2 cellular contexts compared by ENCODE assay signal in the genomic region with DNA sequence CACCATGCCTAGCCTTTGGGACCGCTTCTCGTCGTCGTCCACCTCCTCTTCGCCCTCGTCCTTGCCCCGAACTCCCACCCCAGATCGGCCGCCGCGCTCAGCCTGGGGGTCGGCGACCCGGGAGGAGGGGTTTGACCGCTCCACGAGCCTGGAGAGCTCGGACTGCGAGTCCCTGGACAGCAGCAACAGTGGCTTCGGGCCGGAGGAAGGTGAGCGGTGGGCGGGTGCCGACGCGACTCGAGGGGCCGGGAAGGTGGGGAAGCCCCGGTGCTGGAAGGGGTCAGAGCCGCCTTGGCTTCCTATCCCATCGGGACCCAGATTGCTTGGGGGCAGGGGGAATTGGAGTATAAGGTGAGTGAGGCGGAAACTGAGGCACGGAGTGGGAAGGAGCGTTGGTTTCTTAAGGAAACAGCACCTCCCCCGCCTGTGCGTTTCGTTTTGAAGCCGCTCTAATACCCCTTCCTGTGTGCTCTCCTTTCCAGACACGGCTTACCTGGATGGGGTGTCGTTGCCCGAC.
A peak's percentile ranks its signal among the peaks of the same experiment; 100 is the strongest.
TF ChIP-seq lines count a peak whose summit lies in the region.

No MANE protein-coding gene starts in this region.

TF ChIP-seq in GM12878, 131 proteins besides CTCF, POLR2A, EP300 and RAD21:
- TF ChIP-seq YBX1 (IDR thresholded peaks at IDR 0.05) (no peak), CREB1 (IDR thresholded peaks at IDR 0.05; ENCODE audit: low read depth) (0 out of 2 replicates have a peak, but pooled peaks have one; percentile 2), ZNF384 (IDR thresholded peaks at IDR 0.05; ENCODE audit: borderline replicate concordance, low read depth, low read length) (no peak), POLR2AphosphoS5 (IDR thresholded peaks at IDR 0.05; ENCODE audit: low read length) (no peak), CBX3 (IDR thresholded peaks at IDR 0.05; ENCODE audit: borderline replicate concordance, low read depth) (no peak), JUND (IDR thresholded peaks at IDR 0.05; ENCODE audit: low read depth, low read length) (no peak), HDAC2 (IDR thresholded peaks at IDR 0.05) (no peak), IKZF1 (conservative IDR thresholded peaks at IDR 0.05) (peak; percentile 59; the same call in 1 of the 2 replicates), CHD1 (IDR thresholded peaks at IDR 0.05; ENCODE audit: low read depth, low read length) (peak; percentile 11; the same call in 1 of the 2 replicates), ZSCAN29 (IDR thresholded peaks at IDR 0.05) (peak; percentile 6; the same call in 1 of the 2 replicates), SMARCA5 (IDR thresholded peaks at IDR 0.05) (0 out of 2 replicates have a peak, but pooled peaks have one; percentile 16), DPF2 (IDR thresholded peaks at IDR 0.05) (peak; percentile 30; the same call in 1 of the 2 replicates), RUNX3 (IDR thresholded peaks at IDR 0.05; ENCODE audit: low read length) (no peak), GATAD2B (conservative IDR thresholded peaks at IDR 0.05; ENCODE audit: low read depth) (0 out of 2 replicates have a peak, but pooled peaks have one; percentile 8), IKZF2 (IDR thresholded peaks at IDR 0.05) (peak in 1 of 2 experiments; percentile 20; a peak in 1 of 4 replicates), ZNF622 (IDR thresholded peaks at IDR 0.05) (no peak), CBX5 (IDR thresholded peaks at IDR 0.05; ENCODE audit: low read depth) (no peak), SMAD1 (IDR thresholded peaks at IDR 0.05; ENCODE audit: low read depth, partially characterized antibody) (peak; percentile 4), BHLHE40 (IDR thresholded peaks at IDR 0.05; ENCODE audit: borderline replicate concordance in 1 of 2, low read depth in 2 of 2, low read length in 1 of 2) (no peak), NR2F1 (conservative IDR thresholded peaks at IDR 0.05) (peak; percentile 3; the same call in 1 of the 2 replicates)
- TF ChIP-seq, protein P1, sequence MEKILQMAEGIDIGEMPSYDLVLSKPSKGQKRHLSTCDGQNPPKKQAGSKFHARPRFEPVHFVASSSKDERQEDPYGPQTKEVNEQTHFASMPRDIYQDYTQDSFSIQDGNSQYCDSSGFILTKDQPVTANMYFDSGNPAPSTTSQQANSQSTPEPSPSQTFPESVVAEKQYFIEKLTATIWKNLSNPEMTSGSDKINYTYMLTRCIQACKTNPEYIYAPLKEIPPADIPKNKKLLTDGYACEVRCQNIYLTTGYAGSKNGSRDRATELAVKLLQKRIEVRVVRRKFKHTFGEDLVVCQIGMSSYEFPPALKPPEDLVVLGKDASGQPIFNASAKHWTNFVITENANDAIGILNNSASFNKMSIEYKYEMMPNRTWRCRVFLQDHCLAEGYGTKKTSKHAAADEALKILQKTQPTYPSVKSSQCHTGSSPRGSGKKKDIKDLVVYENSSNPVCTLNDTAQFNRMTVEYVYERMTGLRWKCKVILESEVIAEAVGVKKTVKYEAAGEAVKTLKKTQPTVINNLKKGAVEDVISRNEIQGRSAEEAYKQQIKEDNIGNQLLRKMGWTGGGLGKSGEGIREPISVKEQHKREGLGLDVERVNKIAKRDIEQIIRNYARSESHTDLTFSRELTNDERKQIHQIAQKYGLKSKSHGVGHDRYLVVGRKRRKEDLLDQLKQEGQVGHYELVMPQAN (conservative IDR thresholded peaks at IDR 0.05) = peak; percentile 79
- TF ChIP-seq, protein P2, sequence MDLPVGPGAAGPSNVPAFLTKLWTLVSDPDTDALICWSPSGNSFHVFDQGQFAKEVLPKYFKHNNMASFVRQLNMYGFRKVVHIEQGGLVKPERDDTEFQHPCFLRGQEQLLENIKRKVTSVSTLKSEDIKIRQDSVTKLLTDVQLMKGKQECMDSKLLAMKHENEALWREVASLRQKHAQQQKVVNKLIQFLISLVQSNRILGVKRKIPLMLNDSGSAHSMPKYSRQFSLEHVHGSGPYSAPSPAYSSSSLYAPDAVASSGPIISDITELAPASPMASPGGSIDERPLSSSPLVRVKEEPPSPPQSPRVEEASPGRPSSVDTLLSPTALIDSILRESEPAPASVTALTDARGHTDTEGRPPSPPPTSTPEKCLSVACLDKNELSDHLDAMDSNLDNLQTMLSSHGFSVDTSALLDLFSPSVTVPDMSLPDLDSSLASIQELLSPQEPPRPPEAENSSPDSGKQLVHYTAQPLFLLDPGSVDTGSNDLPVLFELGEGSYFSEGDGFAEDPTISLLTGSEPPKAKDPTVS (IDR thresholded peaks at IDR 0.05; ENCODE audit: low read depth, low read length) = no peak
- TF ChIP-seq, protein P3, sequence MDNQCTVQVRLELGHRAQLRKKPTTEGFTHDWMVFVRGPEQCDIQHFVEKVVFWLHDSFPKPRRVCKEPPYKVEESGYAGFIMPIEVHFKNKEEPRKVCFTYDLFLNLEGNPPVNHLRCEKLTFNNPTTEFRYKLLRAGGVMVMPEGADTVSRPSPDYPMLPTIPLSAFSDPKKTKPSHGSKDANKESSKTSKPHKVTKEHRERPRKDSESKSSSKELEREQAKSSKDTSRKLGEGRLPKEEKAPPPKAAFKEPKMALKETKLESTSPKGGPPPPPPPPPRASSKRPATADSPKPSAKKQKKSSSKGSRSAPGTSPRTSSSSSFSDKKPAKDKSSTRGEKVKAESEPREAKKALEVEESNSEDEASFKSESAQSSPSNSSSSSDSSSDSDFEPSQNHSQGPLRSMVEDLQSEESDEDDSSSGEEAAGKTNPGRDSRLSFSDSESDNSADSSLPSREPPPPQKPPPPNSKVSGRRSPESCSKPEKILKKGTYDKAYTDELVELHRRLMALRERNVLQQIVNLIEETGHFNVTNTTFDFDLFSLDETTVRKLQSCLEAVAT (IDR thresholded peaks at IDR 0.05) = peak; percentile 86
- TF ChIP-seq, protein P4, sequence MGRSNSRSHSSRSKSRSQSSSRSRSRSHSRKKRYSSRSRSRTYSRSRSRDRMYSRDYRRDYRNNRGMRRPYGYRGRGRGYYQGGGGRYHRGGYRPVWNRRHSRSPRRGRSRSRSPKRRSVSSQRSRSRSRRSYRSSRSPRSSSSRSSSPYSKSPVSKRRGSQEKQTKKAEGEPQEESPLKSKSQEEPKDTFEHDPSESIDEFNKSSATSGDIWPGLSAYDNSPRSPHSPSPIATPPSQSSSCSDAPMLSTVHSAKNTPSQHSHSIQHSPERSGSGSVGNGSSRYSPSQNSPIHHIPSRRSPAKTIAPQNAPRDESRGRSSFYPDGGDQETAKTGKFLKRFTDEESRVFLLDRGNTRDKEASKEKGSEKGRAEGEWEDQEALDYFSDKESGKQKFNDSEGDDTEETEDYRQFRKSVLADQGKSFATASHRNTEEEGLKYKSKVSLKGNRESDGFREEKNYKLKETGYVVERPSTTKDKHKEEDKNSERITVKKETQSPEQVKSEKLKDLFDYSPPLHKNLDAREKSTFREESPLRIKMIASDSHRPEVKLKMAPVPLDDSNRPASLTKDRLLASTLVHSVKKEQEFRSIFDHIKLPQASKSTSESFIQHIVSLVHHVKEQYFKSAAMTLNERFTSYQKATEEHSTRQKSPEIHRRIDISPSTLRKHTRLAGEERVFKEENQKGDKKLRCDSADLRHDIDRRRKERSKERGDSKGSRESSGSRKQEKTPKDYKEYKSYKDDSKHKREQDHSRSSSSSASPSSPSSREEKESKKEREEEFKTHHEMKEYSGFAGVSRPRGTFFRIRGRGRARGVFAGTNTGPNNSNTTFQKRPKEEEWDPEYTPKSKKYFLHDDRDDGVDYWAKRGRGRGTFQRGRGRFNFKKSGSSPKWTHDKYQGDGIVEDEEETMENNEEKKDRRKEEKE (IDR thresholded peaks at IDR 0.05) = 0 out of 2 replicates have a peak, but pooled peaks have one; percentile 8

TF ChIP-seq in HepG2, 621 proteins besides CTCF, POLR2A, EP300 and RAD21 (continues in another document):
- TF ChIP-seq, protein P5, sequence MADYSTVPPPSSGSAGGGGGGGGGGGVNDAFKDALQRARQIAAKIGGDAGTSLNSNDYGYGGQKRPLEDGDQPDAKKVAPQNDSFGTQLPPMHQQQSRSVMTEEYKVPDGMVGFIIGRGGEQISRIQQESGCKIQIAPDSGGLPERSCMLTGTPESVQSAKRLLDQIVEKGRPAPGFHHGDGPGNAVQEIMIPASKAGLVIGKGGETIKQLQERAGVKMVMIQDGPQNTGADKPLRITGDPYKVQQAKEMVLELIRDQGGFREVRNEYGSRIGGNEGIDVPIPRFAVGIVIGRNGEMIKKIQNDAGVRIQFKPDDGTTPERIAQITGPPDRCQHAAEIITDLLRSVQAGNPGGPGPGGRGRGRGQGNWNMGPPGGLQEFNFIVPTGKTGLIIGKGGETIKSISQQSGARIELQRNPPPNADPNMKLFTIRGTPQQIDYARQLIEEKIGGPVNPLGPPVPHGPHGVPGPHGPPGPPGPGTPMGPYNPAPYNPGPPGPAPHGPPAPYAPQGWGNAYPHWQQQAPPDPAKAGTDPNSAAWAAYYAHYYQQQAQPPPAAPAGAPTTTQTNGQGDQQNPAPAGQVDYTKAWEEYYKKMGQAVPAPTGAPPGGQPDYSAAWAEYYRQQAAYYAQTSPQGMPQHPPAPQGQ (CRISPR knock-in tag; IDR thresholded peaks at IDR 0.05; ENCODE audit: borderline replicate concordance) = 0 out of 2 replicates have a peak, but pooled peaks have one; percentile 13
- TF ChIP-seq PAX8 (CRISPR knock-in tag; IDR thresholded peaks at IDR 0.05; ENCODE audit: borderline replicate concordance) = no peak
- TF ChIP-seq HDAC1 (CRISPR knock-in tag; IDR thresholded peaks at IDR 0.05) = peak; percentile 72
- no peak for TF ChIP-seq ZNF530 (CRISPR knock-in tag; IDR thresholded peaks at IDR 0.05; ENCODE audit: low read depth)
- TF ChIP-seq PAF1 (CRISPR knock-in tag; IDR thresholded peaks at IDR 0.05) = peak; percentile 94; the same call in 1 of the 2 replicates
- TF ChIP-seq ZBTB20 (CRISPR knock-in tag; IDR thresholded peaks at IDR 0.05; ENCODE audit: borderline replicate concordance, low read depth) = no peak
- peak; percentile 6; the same call in 1 of the 2 replicates for TF ChIP-seq MIXL1 (CRISPR knock-in tag; IDR thresholded peaks at IDR 0.05)
- TF ChIP-seq, protein P6, sequence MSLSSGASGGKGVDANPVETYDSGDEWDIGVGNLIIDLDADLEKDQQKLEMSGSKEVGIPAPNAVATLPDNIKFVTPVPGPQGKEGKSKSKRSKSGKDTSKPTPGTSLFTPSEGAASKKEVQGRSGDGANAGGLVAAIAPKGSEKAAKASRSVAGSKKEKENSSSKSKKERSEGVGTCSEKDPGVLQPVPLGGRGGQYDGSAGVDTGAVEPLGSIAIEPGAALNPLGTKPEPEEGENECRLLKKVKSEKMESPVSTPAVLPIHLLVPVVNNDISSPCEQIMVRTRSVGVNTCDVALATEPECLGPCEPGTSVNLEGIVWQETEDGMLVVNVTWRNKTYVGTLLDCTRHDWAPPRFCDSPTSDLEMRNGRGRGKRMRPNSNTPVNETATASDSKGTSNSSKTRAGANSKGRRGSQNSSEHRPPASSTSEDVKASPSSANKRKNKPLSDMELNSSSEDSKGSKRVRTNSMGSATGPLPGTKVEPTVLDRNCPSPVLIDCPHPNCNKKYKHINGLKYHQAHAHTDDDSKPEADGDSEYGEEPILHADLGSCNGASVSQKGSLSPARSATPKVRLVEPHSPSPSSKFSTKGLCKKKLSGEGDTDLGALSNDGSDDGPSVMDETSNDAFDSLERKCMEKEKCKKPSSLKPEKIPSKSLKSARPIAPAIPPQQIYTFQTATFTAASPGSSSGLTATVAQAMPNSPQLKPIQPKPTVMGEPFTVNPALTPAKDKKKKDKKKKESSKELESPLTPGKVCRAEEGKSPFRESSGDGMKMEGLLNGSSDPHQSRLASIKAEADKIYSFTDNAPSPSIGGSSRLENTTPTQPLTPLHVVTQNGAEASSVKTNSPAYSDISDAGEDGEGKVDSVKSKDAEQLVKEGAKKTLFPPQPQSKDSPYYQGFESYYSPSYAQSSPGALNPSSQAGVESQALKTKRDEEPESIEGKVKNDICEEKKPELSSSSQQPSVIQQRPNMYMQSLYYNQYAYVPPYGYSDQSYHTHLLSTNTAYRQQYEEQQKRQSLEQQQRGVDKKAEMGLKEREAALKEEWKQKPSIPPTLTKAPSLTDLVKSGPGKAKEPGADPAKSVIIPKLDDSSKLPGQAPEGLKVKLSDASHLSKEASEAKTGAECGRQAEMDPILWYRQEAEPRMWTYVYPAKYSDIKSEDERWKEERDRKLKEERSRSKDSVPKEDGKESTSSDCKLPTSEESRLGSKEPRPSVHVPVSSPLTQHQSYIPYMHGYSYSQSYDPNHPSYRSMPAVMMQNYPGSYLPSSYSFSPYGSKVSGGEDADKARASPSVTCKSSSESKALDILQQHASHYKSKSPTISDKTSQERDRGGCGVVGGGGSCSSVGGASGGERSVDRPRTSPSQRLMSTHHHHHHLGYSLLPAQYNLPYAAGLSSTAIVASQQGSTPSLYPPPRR (CRISPR knock-in tag; IDR thresholded peaks at IDR 0.05; ENCODE audit: borderline replicate concordance) = no peak
- TF ChIP-seq ZNF605 (CRISPR knock-in tag; IDR thresholded peaks at IDR 0.05) = no peak
- no peak for TF ChIP-seq ZNF10 (CRISPR knock-in tag; IDR thresholded peaks at IDR 0.05; ENCODE audit: borderline replicate concordance, low read depth)
- TF ChIP-seq, protein P7, sequence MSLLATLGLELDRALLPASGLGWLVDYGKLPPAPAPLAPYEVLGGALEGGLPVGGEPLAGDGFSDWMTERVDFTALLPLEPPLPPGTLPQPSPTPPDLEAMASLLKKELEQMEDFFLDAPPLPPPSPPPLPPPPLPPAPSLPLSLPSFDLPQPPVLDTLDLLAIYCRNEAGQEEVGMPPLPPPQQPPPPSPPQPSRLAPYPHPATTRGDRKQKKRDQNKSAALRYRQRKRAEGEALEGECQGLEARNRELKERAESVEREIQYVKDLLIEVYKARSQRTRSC (CRISPR knock-in tag; IDR thresholded peaks at IDR 0.05; ENCODE audit: low read depth) = peak; percentile 28; the same call in 1 of the 2 replicates
- TF ChIP-seq, protein P8, sequence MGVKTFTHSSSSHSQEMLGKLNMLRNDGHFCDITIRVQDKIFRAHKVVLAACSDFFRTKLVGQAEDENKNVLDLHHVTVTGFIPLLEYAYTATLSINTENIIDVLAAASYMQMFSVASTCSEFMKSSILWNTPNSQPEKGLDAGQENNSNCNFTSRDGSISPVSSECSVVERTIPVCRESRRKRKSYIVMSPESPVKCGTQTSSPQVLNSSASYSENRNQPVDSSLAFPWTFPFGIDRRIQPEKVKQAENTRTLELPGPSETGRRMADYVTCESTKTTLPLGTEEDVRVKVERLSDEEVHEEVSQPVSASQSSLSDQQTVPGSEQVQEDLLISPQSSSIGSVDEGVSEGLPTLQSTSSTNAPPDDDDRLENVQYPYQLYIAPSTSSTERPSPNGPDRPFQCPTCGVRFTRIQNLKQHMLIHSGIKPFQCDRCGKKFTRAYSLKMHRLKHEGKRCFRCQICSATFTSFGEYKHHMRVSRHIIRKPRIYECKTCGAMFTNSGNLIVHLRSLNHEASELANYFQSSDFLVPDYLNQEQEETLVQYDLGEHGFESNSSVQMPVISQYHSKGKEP (CRISPR knock-in tag; IDR thresholded peaks at IDR 0.05) = no peak
- TF ChIP-seq NPAS2 (CRISPR knock-in tag; IDR thresholded peaks at IDR 0.05; ENCODE audit: borderline replicate concordance) = no peak
- TF ChIP-seq, protein P9, sequence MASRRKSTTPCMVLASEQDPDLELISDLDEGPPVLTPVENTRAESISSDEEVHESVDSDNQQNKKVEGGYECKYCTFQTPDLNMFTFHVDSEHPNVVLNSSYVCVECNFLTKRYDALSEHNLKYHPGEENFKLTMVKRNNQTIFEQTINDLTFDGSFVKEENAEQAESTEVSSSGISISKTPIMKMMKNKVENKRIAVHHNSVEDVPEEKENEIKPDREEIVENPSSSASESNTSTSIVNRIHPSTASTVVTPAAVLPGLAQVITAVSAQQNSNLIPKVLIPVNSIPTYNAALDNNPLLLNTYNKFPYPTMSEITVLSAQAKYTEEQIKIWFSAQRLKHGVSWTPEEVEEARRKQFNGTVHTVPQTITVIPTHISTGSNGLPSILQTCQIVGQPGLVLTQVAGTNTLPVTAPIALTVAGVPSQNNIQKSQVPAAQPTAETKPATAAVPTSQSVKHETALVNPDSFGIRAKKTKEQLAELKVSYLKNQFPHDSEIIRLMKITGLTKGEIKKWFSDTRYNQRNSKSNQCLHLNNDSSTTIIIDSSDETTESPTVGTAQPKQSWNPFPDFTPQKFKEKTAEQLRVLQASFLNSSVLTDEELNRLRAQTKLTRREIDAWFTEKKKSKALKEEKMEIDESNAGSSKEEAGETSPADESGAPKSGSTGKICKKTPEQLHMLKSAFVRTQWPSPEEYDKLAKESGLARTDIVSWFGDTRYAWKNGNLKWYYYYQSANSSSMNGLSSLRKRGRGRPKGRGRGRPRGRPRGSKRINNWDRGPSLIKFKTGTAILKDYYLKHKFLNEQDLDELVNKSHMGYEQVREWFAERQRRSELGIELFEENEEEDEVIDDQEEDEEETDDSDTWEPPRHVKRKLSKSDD (CRISPR knock-in tag; IDR thresholded peaks at IDR 0.05; ENCODE audit: low read depth) = peak; percentile 6; the same call in 1 of the 2 replicates
- 0 out of 2 replicates have a peak, but pooled peaks have one; percentile 34 for TF ChIP-seq REXO4 (CRISPR knock-in tag; IDR thresholded peaks at IDR 0.05; ENCODE audit: borderline replicate concordance)
